In the genomic region with DNA sequence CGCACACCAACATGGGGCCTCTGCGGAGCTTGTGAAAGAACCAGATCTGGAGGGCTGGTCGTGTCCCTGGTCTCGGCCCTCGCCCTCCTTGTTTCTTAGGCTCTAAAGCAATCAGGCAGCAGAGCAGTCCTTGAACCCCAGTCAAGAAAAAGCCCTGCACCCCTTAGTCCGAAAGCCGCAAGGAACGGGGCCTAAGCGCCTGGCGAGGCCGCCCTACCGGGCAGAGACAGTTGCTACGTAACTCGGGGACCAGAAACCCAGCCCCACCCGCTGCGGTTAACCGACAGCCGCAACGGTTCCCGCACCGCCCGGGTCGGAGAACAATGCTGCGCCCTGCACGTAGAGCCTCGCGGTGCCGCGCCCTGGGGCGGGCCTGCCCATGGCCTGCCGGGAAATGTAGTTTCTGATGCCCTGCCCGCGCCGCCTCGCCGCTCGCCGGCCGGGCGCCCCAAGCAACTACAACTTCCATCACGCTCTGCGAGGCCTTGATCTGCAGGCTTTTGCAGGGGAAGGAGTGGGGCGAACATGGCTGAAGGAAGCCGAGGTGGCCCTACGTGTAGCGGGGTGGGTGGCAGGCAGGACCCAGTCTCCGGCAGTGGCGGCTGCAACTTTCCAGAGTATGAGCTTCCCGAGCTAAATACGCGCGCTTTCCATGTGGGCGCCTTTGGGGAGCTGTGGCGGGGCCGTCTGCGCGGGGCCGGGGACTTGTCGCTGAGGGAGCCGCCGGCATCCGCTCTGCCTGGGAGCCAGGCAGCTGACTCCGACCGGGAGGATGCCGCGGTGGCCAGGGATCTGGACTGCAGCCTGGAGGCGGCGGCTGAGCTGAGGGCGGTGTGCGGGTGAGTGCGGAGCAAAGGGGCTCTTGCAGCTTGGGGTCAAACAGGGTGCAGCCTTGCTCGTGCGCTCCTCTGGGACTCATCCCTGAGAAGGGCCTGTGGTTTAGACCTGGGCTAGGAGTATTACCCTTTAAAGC, we compare ENCODE assay signal across 1 cellular context.
A peak's percentile ranks its signal among the peaks of the same experiment; 100 is the strongest.
TF ChIP-seq lines count a peak whose summit lies in the region.

A gene (plus strand): TSS at position 522 of the 973 bp plus-strand sequence. CDS start 4 bp downstream, at position 526.

TF ChIP-seq in K562, 482 proteins besides CTCF, POLR2A, EP300 and RAD21 (continued from another document and continues in another):
- TF ChIP-seq, protein P1, sequence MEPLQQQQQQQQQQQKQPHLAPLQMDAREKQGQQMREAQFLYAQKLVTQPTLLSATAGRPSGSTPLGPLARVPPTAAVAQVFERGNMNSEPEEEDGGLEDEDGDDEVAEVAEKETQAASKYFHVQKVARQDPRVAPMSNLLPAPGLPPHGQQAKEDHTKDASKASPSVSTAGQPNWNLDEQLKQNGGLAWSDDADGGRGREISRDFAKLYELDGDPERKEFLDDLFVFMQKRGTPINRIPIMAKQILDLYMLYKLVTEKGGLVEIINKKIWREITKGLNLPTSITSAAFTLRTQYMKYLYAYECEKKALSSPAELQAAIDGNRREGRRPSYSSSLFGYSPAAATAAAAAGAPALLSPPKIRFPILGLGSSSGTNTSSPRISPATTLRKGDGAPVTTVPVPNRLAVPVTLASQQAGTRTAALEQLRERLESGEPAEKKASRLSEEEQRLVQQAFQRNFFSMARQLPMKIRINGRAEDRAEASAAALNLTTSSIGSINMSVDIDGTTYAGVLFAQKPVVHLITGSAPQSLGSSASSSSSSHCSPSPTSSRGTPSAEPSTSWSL (CRISPR knock-in tag; IDR thresholded peaks at IDR 0.05; ENCODE audit: borderline replicate concordance) = no peak
- TF ChIP-seq CBFA2T3 (IDR thresholded peaks at IDR 0.05) = no peak
- peak; percentile 82; the same call in 1 of the 2 replicates for TF ChIP-seq ZNF197 (CRISPR knock-in tag; IDR thresholded peaks at IDR 0.05; ENCODE audit: low read depth)
- TF ChIP-seq TBP (optimal IDR thresholded peaks at IDR 0.05; ENCODE audit: low read depth, low read length) = peak; percentile 47
- no peak for TF ChIP-seq SREBF1 (IDR thresholded peaks at IDR 0.05; ENCODE audit: borderline replicate concordance, low read depth, low read length)
- TF ChIP-seq, protein P2, sequence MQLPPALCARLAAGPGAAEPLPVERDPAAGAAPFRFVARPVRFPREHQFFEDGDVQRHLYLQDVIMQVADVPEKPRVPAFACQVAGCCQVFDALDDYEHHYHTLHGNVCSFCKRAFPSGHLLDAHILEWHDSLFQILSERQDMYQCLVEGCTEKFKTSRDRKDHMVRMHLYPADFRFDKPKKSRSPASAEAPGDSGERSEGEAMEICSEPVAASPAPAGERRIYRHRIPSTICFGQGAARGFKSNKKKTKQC (CRISPR knock-in tag; IDR thresholded peaks at IDR 0.05) = peak; percentile 98; the same call in 1 of the 2 replicates
- TF ChIP-seq HCFC1 (IDR thresholded peaks at IDR 0.05; ENCODE audit: low read depth, low read length) = peak; percentile 97
- peak; percentile 79 for TF ChIP-seq MYBL2 (IDR thresholded peaks at IDR 0.05; ENCODE audit: low read depth)
- no peak for TF ChIP-seq MYBL2 (CRISPR knock-in tag; IDR thresholded peaks at IDR 0.05; ENCODE audit: borderline replicate concordance)
- TF ChIP-seq, protein P3, sequence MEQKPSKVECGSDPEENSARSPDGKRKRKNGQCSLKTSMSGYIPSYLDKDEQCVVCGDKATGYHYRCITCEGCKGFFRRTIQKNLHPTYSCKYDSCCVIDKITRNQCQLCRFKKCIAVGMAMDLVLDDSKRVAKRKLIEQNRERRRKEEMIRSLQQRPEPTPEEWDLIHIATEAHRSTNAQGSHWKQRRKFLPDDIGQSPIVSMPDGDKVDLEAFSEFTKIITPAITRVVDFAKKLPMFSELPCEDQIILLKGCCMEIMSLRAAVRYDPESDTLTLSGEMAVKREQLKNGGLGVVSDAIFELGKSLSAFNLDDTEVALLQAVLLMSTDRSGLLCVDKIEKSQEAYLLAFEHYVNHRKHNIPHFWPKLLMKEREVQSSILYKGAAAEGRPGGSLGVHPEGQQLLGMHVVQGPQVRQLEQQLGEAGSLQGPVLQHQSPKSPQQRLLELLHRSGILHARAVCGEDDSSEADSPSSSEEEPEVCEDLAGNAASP (IDR thresholded peaks at IDR 0.05) = no peak
- peak; percentile 29; the same call in 1 of the 2 replicates for TF ChIP-seq PML (IDR thresholded peaks at IDR 0.05; ENCODE audit: low read length)
- no peak for TF ChIP-seq ZNF75A (CRISPR knock-in tag; IDR thresholded peaks at IDR 0.05)
- 0 out of 2 replicates have a peak, but pooled peaks have one; percentile 17 for TF ChIP-seq CC2D1A (IDR thresholded peaks at IDR 0.05)
- TF ChIP-seq HNRNPLL (IDR thresholded peaks at IDR 0.05; ENCODE audit: low read depth, low read length, poor library complexity, severe bottlenecking) = peak; percentile 98
- TF ChIP-seq LARP7 (IDR thresholded peaks at IDR 0.05) = no peak
- no peak for TF ChIP-seq NONO (IDR thresholded peaks at IDR 0.05; ENCODE audit: low read depth in 2 of 2, low read length in 1 of 2)
- peak; percentile 77; the same call in 1 of the 2 replicates for TF ChIP-seq PHF8 (IDR thresholded peaks at IDR 0.05; ENCODE audit: borderline replicate concordance, low read length)
- TF ChIP-seq, protein P4, sequence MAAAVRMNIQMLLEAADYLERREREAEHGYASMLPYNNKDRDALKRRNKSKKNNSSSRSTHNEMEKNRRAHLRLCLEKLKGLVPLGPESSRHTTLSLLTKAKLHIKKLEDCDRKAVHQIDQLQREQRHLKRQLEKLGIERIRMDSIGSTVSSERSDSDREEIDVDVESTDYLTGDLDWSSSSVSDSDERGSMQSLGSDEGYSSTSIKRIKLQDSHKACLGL (CRISPR knock-in tag; IDR thresholded peaks at IDR 0.05; ENCODE audit: borderline replicate concordance, poor library complexity, severe bottlenecking) = no peak
- peak; percentile 84 for TF ChIP-seq POLR2G (IDR thresholded peaks at IDR 0.05; ENCODE audit: low read depth, low read length)
- TF ChIP-seq ASH1L (IDR thresholded peaks at IDR 0.05; ENCODE audit: borderline replicate concordance, low read depth, partially characterized antibody) = no peak
- TF ChIP-seq SIX5 (IDR thresholded peaks at IDR 0.05; ENCODE audit: borderline replicate concordance in 1 of 2, insufficient read depth in 1 of 2, low read depth in 1 of 2, low read length in 2 of 2) = peak; percentile 74 to 80
- peak; percentile 69 for TF ChIP-seq CREB1 (IDR thresholded peaks at IDR 0.05)
- peak; percentile 71 for TF ChIP-seq CREB1 (CRISPR knock-in tag; IDR thresholded peaks at IDR 0.05)
- TF ChIP-seq, protein P5, sequence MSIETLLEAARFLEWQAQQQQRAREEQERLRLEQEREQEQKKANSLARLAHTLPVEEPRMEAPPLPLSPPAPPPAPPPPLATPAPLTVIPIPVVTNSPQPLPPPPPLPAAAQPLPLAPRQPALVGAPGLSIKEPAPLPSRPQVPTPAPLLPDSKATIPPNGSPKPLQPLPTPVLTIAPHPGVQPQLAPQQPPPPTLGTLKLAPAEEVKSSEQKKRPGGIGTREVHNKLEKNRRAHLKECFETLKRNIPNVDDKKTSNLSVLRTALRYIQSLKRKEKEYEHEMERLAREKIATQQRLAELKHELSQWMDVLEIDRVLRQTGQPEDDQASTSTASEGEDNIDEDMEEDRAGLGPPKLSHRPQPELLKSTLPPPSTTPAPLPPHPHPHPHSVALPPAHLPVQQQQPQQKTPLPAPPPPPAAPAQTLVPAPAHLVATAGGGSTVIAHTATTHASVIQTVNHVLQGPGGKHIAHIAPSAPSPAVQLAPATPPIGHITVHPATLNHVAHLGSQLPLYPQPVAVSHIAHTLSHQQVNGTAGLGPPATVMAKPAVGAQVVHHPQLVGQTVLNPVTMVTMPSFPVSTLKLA (conservative IDR thresholded peaks at IDR 0.05) = peak; percentile 69 to 83
- TF ChIP-seq, protein P6, sequence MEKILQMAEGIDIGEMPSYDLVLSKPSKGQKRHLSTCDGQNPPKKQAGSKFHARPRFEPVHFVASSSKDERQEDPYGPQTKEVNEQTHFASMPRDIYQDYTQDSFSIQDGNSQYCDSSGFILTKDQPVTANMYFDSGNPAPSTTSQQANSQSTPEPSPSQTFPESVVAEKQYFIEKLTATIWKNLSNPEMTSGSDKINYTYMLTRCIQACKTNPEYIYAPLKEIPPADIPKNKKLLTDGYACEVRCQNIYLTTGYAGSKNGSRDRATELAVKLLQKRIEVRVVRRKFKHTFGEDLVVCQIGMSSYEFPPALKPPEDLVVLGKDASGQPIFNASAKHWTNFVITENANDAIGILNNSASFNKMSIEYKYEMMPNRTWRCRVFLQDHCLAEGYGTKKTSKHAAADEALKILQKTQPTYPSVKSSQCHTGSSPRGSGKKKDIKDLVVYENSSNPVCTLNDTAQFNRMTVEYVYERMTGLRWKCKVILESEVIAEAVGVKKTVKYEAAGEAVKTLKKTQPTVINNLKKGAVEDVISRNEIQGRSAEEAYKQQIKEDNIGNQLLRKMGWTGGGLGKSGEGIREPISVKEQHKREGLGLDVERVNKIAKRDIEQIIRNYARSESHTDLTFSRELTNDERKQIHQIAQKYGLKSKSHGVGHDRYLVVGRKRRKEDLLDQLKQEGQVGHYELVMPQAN (IDR thresholded peaks at IDR 0.05; ENCODE audit: borderline replicate concordance) = no peak
- TF ChIP-seq TCF7L2 (IDR thresholded peaks at IDR 0.05; ENCODE audit: low read depth, low read length) = no peak
- TF ChIP-seq ZNF644 (tag; IDR thresholded peaks at IDR 0.05; ENCODE audit: low read depth) = peak; percentile 80
- TF ChIP-seq, protein P7, sequence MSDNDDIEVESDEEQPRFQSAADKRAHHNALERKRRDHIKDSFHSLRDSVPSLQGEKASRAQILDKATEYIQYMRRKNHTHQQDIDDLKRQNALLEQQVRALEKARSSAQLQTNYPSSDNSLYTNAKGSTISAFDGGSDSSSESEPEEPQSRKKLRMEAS (CRISPR knock-in tag; IDR thresholded peaks at IDR 0.05) = peak; percentile 54
- no peak for TF ChIP-seq ZNF3 (CRISPR knock-in tag; IDR thresholded peaks at IDR 0.05)
- TF ChIP-seq HNRNPH1 (optimal IDR thresholded peaks at IDR 0.05; ENCODE audit: low read depth, low read length) = no peak
- TF ChIP-seq KLF1 (tag; IDR thresholded peaks at IDR 0.05) = peak; percentile 87
- peak; percentile 74 for TF ChIP-seq KDM5B (IDR thresholded peaks at IDR 0.05; ENCODE audit: insufficient replicate concordance, low read depth, low read length)
- no peak for TF ChIP-seq ZNF764 (CRISPR knock-in tag; IDR thresholded peaks at IDR 0.05; ENCODE audit: low read depth)
- no peak for TF ChIP-seq TEAD2 (tag; IDR thresholded peaks at IDR 0.05)
- TF ChIP-seq, protein P8, sequence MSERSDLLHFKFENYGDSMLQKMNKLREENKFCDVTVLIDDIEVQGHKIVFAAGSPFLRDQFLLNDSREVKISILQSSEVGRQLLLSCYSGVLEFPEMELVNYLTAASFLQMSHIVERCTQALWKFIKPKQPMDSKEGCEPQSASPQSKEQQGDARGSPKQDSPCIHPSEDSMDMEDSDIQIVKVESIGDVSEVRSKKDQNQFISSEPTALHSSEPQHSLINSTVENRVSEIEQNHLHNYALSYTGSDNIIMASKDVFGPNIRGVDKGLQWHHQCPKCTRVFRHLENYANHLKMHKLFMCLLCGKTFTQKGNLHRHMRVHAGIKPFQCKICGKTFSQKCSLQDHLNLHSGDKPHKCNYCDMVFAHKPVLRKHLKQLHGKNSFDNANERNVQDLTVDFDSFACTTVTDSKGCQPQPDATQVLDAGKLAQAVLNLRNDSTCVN (CRISPR knock-in tag; IDR thresholded peaks at IDR 0.05) = no peak
- TF ChIP-seq, protein P9, sequence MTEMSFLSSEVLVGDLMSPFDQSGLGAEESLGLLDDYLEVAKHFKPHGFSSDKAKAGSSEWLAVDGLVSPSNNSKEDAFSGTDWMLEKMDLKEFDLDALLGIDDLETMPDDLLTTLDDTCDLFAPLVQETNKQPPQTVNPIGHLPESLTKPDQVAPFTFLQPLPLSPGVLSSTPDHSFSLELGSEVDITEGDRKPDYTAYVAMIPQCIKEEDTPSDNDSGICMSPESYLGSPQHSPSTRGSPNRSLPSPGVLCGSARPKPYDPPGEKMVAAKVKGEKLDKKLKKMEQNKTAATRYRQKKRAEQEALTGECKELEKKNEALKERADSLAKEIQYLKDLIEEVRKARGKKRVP (CRISPR knock-in tag; IDR thresholded peaks at IDR 0.05) = no peak
- TF ChIP-seq YY1 (IDR thresholded peaks at IDR 0.05; ENCODE audit: borderline replicate concordance in 1 of 3, control insufficient read depth in 1 of 3, extremely low read depth in 1 of 3, insufficient read depth in 3 of 3, insufficient read length in 1 of 3, insufficient replicate concordance in 2 of 3, low read depth in 1 of 3, low read length in 2 of 3) = peak; percentile 47 to 84 (median 80)
- peak; percentile 55; the same call in 1 of the 2 replicates for TF ChIP-seq NFRKB (IDR thresholded peaks at IDR 0.05; ENCODE audit: low read depth)
- TF ChIP-seq, protein P10, sequence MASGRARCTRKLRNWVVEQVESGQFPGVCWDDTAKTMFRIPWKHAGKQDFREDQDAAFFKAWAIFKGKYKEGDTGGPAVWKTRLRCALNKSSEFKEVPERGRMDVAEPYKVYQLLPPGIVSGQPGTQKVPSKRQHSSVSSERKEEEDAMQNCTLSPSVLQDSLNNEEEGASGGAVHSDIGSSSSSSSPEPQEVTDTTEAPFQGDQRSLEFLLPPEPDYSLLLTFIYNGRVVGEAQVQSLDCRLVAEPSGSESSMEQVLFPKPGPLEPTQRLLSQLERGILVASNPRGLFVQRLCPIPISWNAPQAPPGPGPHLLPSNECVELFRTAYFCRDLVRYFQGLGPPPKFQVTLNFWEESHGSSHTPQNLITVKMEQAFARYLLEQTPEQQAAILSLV (tag; IDR thresholded peaks at IDR 0.05) = no peak
- TF ChIP-seq, protein P11, sequence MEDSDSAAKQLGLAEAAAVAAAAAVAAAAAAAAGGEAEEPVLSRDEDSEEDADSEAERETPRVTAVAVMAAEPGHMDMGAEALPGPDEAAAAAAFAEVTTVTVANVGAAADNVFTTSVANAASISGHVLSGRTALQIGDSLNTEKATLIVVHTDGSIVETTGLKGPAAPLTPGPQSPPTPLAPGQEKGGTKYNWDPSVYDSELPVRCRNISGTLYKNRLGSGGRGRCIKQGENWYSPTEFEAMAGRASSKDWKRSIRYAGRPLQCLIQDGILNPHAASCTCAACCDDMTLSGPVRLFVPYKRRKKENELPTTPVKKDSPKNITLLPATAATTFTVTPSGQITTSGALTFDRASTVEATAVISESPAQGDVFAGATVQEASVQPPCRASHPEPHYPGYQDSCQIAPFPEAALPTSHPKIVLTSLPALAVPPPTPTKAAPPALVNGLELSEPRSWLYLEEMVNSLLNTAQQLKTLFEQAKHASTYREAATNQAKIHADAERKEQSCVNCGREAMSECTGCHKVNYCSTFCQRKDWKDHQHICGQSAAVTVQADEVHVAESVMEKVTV (CRISPR knock-in tag; IDR thresholded peaks at IDR 0.05) = no peak
- 0 out of 2 replicates have a peak, but pooled peaks have one; percentile 53 for TF ChIP-seq L3MBTL2 (IDR thresholded peaks at IDR 0.05)
- TF ChIP-seq HMGN3 (IDR thresholded peaks at IDR 0.05; ENCODE audit: borderline replicate concordance, extremely low read depth, insufficient read length, low read depth, low read length) = peak; percentile 70
- TF ChIP-seq RNF2 (IDR thresholded peaks at IDR 0.05) = peak; percentile 34; the same call in 1 of the 2 replicates
- no peak for TF ChIP-seq HDAC8 (tag; IDR thresholded peaks at IDR 0.05)
- peak; percentile 34 for TF ChIP-seq NR2C1 (IDR thresholded peaks at IDR 0.05)
- peak; percentile 68 for TF ChIP-seq NR2C1 (tag; IDR thresholded peaks at IDR 0.05)
- peak; percentile 64; the same call in 1 of the 2 replicates for TF ChIP-seq CTBP1 (IDR thresholded peaks at IDR 0.05; ENCODE audit: borderline replicate concordance)
- peak in 1 of 2 experiments; percentile 39; a peak in 1 of 4 replicates for TF ChIP-seq HDAC1 (IDR thresholded peaks at IDR 0.05)
- TF ChIP-seq FOSL1 (tag; conservative IDR thresholded peaks at IDR 0.05) = no peak
